16 cellular contexts compared by ENCODE assay signal in genomic region chr6:158760618-158761250, GRCh38. TPM values are rescaled to one million over a fixed set of nuclear protein-coding genes. Genes with fewer than 3 reads are reported as not detected.
DNase-seq lines count a peak whose midpoint lies in the region; ATAC-seq and TF ChIP-seq lines count a peak whose summit lies in the region.
"Had no signal": no experiment of that assay in that cellular context is flagged by ENCODE, and none has a peak within 500 bp of the region (broad histone marks: within the 10 kb centered on the region; RNA-seq: fewer than 3 reads in every experiment).

No MANE protein-coding gene starts in this region.

- H3K27me3 ChIP-seq in BLaER1 (no peaks in the 10 kb centered on the region; the same call in 1 of the 2 replicates), H7 (ENCODE audit: control insufficient read depth, insufficient read depth, low read length) (no peaks in the 10 kb centered on the region), osteoblast (ENCODE audit: insufficient read depth, low read length) (no peaks in the 10 kb centered on the region)
- H3K27me3 ChIP-seq: adrenal gland, suprapubic skin had no signal

- no peak overlapping the region for H2AFZ ChIP-seq in osteoblast (ENCODE audit: low read length)

- H3K4me2 ChIP-seq in BLaER1 (peak overlapping the region; percentile 74), osteoblast (ENCODE audit: insufficient read depth, low read length) (no peak overlapping the region)

- H3K4me3 ChIP-seq in BLaER1 (no peak overlapping the region), H7 (ENCODE audit: insufficient read depth, low read depth, low read length) (no peak overlapping the region), coronary artery (no peak overlapping the region), osteoblast (ENCODE audit: insufficient read depth, low read length) (no peak overlapping the region)
- H3K4me3 ChIP-seq: adrenal gland, suprapubic skin had no signal

- H3K79me2 ChIP-seq in osteoblast (ENCODE audit: insufficient read depth, low read length) = no peaks in the 10 kb centered on the region

- H3K4me1 ChIP-seq in BLaER1 (peaks cover 85% of the 10 kb centered on the region), osteoblast (ENCODE audit: insufficient read depth, low read length) (peaks cover 3% of the 10 kb centered on the region)

- H4K20me1 ChIP-seq in BLaER1 = peaks cover 6% of the 10 kb centered on the region; the same call in 1 of the 2 replicates
- no peaks in the 10 kb centered on the region for H4K20me1 ChIP-seq in osteoblast (ENCODE audit: insufficient read depth, low read length)

- H3K9ac ChIP-seq in BLaER1 = no peak overlapping the region

- peak; percentile 65 for DNase-seq in H7
- peak; percentile 67 for DNase-seq in coronary artery (ENCODE audit: low spot score)
- peak; percentile 65 for DNase-seq in osteoblast (ENCODE audit: insufficient read length, low spot score, missing footprints)
- DNase-seq: activated CD4-positive, alpha-beta memory T cell treated with anti-CD3 and anti-CD28 coated beads, Interleukin-2, amount 10 ng/mL, durations not matched to agents 7 days and 5 days; Kasumi-1; NCI-H1092; NCI-H2081; nephron progenitor cell; T-helper 2 cell had no signal

- ATAC-seq in GM19351 (IDR thresholded peaks at IDR 0.05; ENCODE audit: unreplicated experiment) = no peak
- ATAC-seq in GM21367 (IDR thresholded peaks at IDR 0.05; ENCODE audit: unreplicated experiment) = no peak
- ATAC-seq in HG03521 (IDR thresholded peaks at IDR 0.05; ENCODE audit: unreplicated experiment) = no peak

- H3K27ac ChIP-seq in BLaER1 (no peak overlapping the region), coronary artery (no peak overlapping the region), osteoblast (ENCODE audit: low read depth, low read length) (no peak overlapping the region)
- H3K27ac ChIP-seq: adrenal gland, suprapubic skin, VCaP had no signal

- TF ChIP-seq CTCF in coronary artery (IDR thresholded peaks at IDR 0.05) (no peak), osteoblast (IDR thresholded peaks at IDR 0.05; ENCODE audit: extremely low read depth, low read depth, low read length) (no peak)

- H3K9me3 ChIP-seq in BLaER1 (no peaks in the 10 kb centered on the region), osteoblast (ENCODE audit: low read depth, low read length) (no peaks in the 10 kb centered on the region)
- H3K9me3 ChIP-seq: adrenal gland, suprapubic skin had no signal

- peaks cover 20% of the 10 kb centered on the region for H3K36me3 ChIP-seq in BLaER1
- H3K36me3 ChIP-seq in H7 (replicated peaks; ENCODE audit: control insufficient read depth, insufficient read depth, low read length) = peaks cover 5% of the 10 kb centered on the region
- peaks cover 12% of the 10 kb centered on the region for H3K36me3 ChIP-seq in osteoblast (ENCODE audit: insufficient read depth, low read length)

RNA-seq across cellular contexts. Expression of gene EZR, which starts 58.4 kb away (rescaled TPM):
- 203 and 216 TPM in 2 replicates for total RNA-seq in H7 (2014; rRNA removed; shearing (Covaris generic))
- total RNA-seq in osteoblast = 69.8 and 89.4 TPM in 2 replicates
